30 cellular contexts compared by ENCODE assay signal in genomic region chr10:69416695-69417094, GRCh38. TPM values are rescaled to one million over a fixed set of nuclear protein-coding genes. Genes with fewer than 3 reads are reported as not detected.
DNase-seq lines count a peak whose midpoint lies in the region; ATAC-seq, FAIRE-seq and TF ChIP-seq lines count a peak whose summit lies in the region.
"Had no signal": no experiment of that assay in that cellular context is flagged by ENCODE, and none has a peak within 500 bp of the region (broad histone marks: within the 10 kb centered on the region; RNA-seq: fewer than 3 reads in every experiment).

TSS of gene TACR2 (minus strand) at chr10:69416918. CDS start at chr10:69416323, 595 bp downstream.

- no peak for ATAC-seq in CD4-positive, CD25-positive, alpha-beta regulatory T cell (ENCODE audit: low read depth in 2 of 2)
- ATAC-seq in body of pancreas (peak; percentile 27), GM21390 (IDR thresholded peaks at IDR 0.05; ENCODE audit: unreplicated experiment) (no peak)
- ATAC-seq: CD8-positive, alpha-beta T cell; GM12878; HCT116; left colon; PC-3; stimulated activated naive B cell treated with anti-CD40 and anti-IgM and Interleukin-4, amounts not matched to agents 10 μg/mL and 1 μg/mL and 100 μg/mL, for 72 hours had no signal

- no peaks in the 10 kb centered on the region for H3K9me3 ChIP-seq in CD4-positive, CD25-positive, alpha-beta regulatory T cell (ENCODE audit: control insufficient read depth in 2 of 2, low read length in 2 of 2)
- H3K9me3 ChIP-seq in body of pancreas: no peaks in the 10 kb centered on the region
- H3K9me3 ChIP-seq in mucosa of stomach (ENCODE audit: control insufficient read depth, low read length): no peaks in the 10 kb centered on the region
- no peaks in the 10 kb centered on the region for H3K9me3 ChIP-seq in spleen
- H3K9me3 ChIP-seq: neutrophil had no signal

- no peak within 1 kb of the TSS for H3K4me3 ChIP-seq in CD4-positive, CD25-positive, alpha-beta regulatory T cell (ENCODE audit: low read depth, low read length)
- H3K4me3 ChIP-seq in body of pancreas (no peak within 1 kb of the TSS), mucosa of stomach (ENCODE audit: low read length) (no peak within 1 kb of the TSS), spleen (no peak within 1 kb of the TSS)
- H3K4me3 ChIP-seq: cardiac muscle cell, GM12878 had no signal

- peak within 1 kb of the TSS; percentile 44 to 67 (median 49) for H3K27ac Mint-ChIP-seq in CD4-positive, CD25-positive, alpha-beta regulatory T cell
- no peak within 1 kb of the TSS for H3K27ac Mint-ChIP-seq in activated CD4-positive, alpha-beta memory T cell treated with anti-CD3 and anti-CD28 coated beads, Interleukin-2, amount 10 ng/mL, durations not matched to agents 7 days and 5 days
- H3K27ac Mint-ChIP-seq: activated naive CD8-positive, alpha-beta T cell treated with anti-CD3 and anti-CD28 coated beads, Interleukin-2, amount 10 ng/mL, durations not matched to agents 7 days and 5 days; B cell; CD8-positive, alpha-beta T cell; stimulated activated naive B cell treated with anti-CD40 and anti-IgM and Interleukin-4, amounts not matched to agents 10 μg/mL and 1 μg/mL and 100 μg/mL, for 72 hours; T-helper 1 cell treated with Interleukin-12 subunit alpha and Interleukin-12 subunit beta and Interleukin-4 antibody, amounts not matched to agents 30 μg/mL and 1 μg/mL, for 36 hours had no signal

- no peak for TF ChIP-seq POLR2A in body of pancreas (IDR thresholded peaks at IDR 0.05)
- TF ChIP-seq POLR2A in spleen (IDR thresholded peaks at IDR 0.05): no peak

- CTCF ChIA-PET in activated CD4-positive, alpha-beta memory T cell treated with anti-CD3 and anti-CD28 coated beads, Interleukin-2, amount 10 ng/mL, durations not matched to agents 7 days and 5 days (lab: Charles Lee): interaction anchor here (1.3 to 1.5 kb wide), 2 partner anchors 30 to 33 kb away, joined by 4 read pairs; no protein-coding TSS in a partner anchor

- peaks cover under 1% of the 10 kb centered on the region for H3K27me3 Mint-ChIP-seq in CD4-positive, CD25-positive, alpha-beta regulatory T cell
- peaks cover 1% of the 10 kb centered on the region for H3K27me3 Mint-ChIP-seq in activated CD4-positive, alpha-beta memory T cell treated with anti-CD3 and anti-CD28 coated beads, Interleukin-2, amount 10 ng/mL, durations not matched to agents 7 days and 5 days
- H3K27me3 Mint-ChIP-seq: activated naive CD8-positive, alpha-beta T cell treated with anti-CD3 and anti-CD28 coated beads, Interleukin-2, amount 10 ng/mL, durations not matched to agents 7 days and 5 days had no signal

- TF ChIP-seq CTCF in body of pancreas (IDR thresholded peaks at IDR 0.05) (no peak), spleen (IDR thresholded peaks at IDR 0.05 in 8 of 11, conservative IDR thresholded peaks at IDR 0.05 in 3 of 11) (no peak), D721Med (IDR thresholded peaks at IDR 0.05; ENCODE audit: insufficient read depth, missing control alignments) (no peak)

- H3K9me3 Mint-ChIP-seq in CD4-positive, CD25-positive, alpha-beta regulatory T cell: no peaks in the 10 kb centered on the region
- no peaks in the 10 kb centered on the region for H3K9me3 Mint-ChIP-seq in activated CD4-positive, alpha-beta memory T cell treated with anti-CD3 and anti-CD28 coated beads, Interleukin-2, amount 10 ng/mL, durations not matched to agents 7 days and 5 days
- H3K9me3 Mint-ChIP-seq: activated naive CD8-positive, alpha-beta T cell treated with anti-CD3 and anti-CD28 coated beads, Interleukin-2, amount 10 ng/mL, durations not matched to agents 7 days and 5 days; CD8-positive, alpha-beta T cell; stimulated activated naive B cell treated with anti-CD40 and anti-IgM and Interleukin-4, amounts not matched to agents 10 μg/mL and 1 μg/mL and 100 μg/mL, for 72 hours; T-helper 1 cell treated with Interleukin-12 subunit alpha and Interleukin-12 subunit beta and Interleukin-4 antibody, amounts not matched to agents 30 μg/mL and 1 μg/mL, for 36 hours had no signal

- no peaks in the 10 kb centered on the region for H3K36me3 Mint-ChIP-seq in CD4-positive, CD25-positive, alpha-beta regulatory T cell
- H3K36me3 Mint-ChIP-seq in activated CD4-positive, alpha-beta memory T cell treated with anti-CD3 and anti-CD28 coated beads, Interleukin-2, amount 10 ng/mL, durations not matched to agents 7 days and 5 days (ENCODE audit: low read depth): no peaks in the 10 kb centered on the region
- H3K36me3 Mint-ChIP-seq: activated naive CD8-positive, alpha-beta T cell treated with anti-CD3 and anti-CD28 coated beads, Interleukin-2, amount 10 ng/mL, durations not matched to agents 7 days and 5 days; CD8-positive, alpha-beta T cell; stimulated activated naive B cell treated with anti-CD40 and anti-IgM and Interleukin-4, amounts not matched to agents 10 μg/mL and 1 μg/mL and 100 μg/mL, for 72 hours had no signal

- no peak for FAIRE-seq in D721Med (lab: Jason Lieb, UNC)
- FAIRE-seq: colon, GM12878 had no signal

- peaks cover 0 to 10% (median 1%) of the 10 kb centered on the region in 4 donors for H3K4me1 Mint-ChIP-seq in CD4-positive, CD25-positive, alpha-beta regulatory T cell
- peaks cover 1% of the 10 kb centered on the region for H3K4me1 Mint-ChIP-seq in activated CD4-positive, alpha-beta memory T cell treated with anti-CD3 and anti-CD28 coated beads, Interleukin-2, amount 10 ng/mL, durations not matched to agents 7 days and 5 days

- POLR2A ChIA-PET in activated CD4-positive, alpha-beta memory T cell treated with anti-CD3 and anti-CD28 coated beads, Interleukin-2, amount 10 ng/mL, durations not matched to agents 7 days and 5 days (lab: Charles Lee): interaction anchor here (2.2 kb wide), 1 partner anchor 9 kb away, joined by 5 read pairs; no protein-coding TSS in a partner anchor

- no peak for DNase-seq in CD4-positive, CD25-positive, alpha-beta regulatory T cell
- DNase-seq in body of pancreas: no peak
- DNase-seq in spleen: peak; percentile 66
- no peak for DNase-seq in D721Med (ENCODE audit: insufficient read length, low spot score)
- no peak for DNase-seq in activated CD4-positive, alpha-beta memory T cell treated with anti-CD3 and anti-CD28 coated beads, Interleukin-2, amount 10 ng/mL, durations not matched to agents 7 days and 5 days
- DNase-seq in SW480 (ENCODE audit: low spot score): no peak
- DNase-seq: ACHN; activated gamma-delta T cell treated with Interleukin-2 at 50 U/mL for 16 hours; activated naive CD8-positive, alpha-beta T cell treated with anti-CD3 and anti-CD28 coated beads, Interleukin-2, amount 10 ng/mL, durations not matched to agents 7 days and 5 days; activated T-cell treated with anti-CD3 and anti-CD28 coated beads, Interleukin-2, amount 50 U/mL, for 48 hours; CD8-positive, alpha-beta T cell; DMS153; effector CD4-positive, alpha-beta T cell; mammary epithelial cell; NCI-H1048; NCI-H187 treated with DMSO at 0.1 percent for 48 hours; NCI-H524 treated with DMSO at 0.1 percent for 48 hours; PC-3; stimulated activated CD4-positive, alpha-beta T cell treated with anti-CD3 and anti-CD28 coated beads, Interleukin-15, amount 100 ng/mL, for 24 hours; stimulated activated naive B cell treated with anti-CD40 and anti-IgM and Interleukin-4, amounts not matched to agents 10 μg/mL and 1 μg/mL and 100 μg/mL, for 72 hours had no signal

- H3K4me3 Mint-ChIP-seq in CD4-positive, CD25-positive, alpha-beta regulatory T cell: no peak within 1 kb of the TSS
- no peak within 1 kb of the TSS for H3K4me3 Mint-ChIP-seq in activated CD4-positive, alpha-beta memory T cell treated with anti-CD3 and anti-CD28 coated beads, Interleukin-2, amount 10 ng/mL, durations not matched to agents 7 days and 5 days
- H3K4me3 Mint-ChIP-seq: activated naive CD8-positive, alpha-beta T cell treated with anti-CD3 and anti-CD28 coated beads, Interleukin-2, amount 10 ng/mL, durations not matched to agents 7 days and 5 days; B cell; CD8-positive, alpha-beta T cell; stimulated activated naive B cell treated with anti-CD40 and anti-IgM and Interleukin-4, amounts not matched to agents 10 μg/mL and 1 μg/mL and 100 μg/mL, for 72 hours; T-helper 1 cell treated with Interleukin-12 subunit alpha and Interleukin-12 subunit beta and Interleukin-4 antibody, amounts not matched to agents 30 μg/mL and 1 μg/mL, for 36 hours had no signal

- no peak within 1 kb of the TSS for H3K27ac ChIP-seq in CD4-positive, CD25-positive, alpha-beta regulatory T cell (ENCODE audit: insufficient read depth, low read length, poor library complexity, severe bottlenecking)
- H3K27ac ChIP-seq in body of pancreas (no peak within 1 kb of the TSS), spleen (no peak within 1 kb of the TSS)
- H3K27ac ChIP-seq: cardiac muscle cell, neutrophil had no signal

- H3K27me3 ChIP-seq in CD4-positive, CD25-positive, alpha-beta regulatory T cell (ENCODE audit: control insufficient read depth, insufficient read depth, low read length): no peaks in the 10 kb centered on the region
- H3K27me3 ChIP-seq in body of pancreas (no peaks in the 10 kb centered on the region), mucosa of stomach (ENCODE audit: control insufficient read depth, insufficient read depth, low read length) (no peaks in the 10 kb centered on the region), spleen (replicated peaks in 1 of 7) (no peaks in the 10 kb centered on the region)
- H3K27me3 ChIP-seq: cardiac muscle cell had no signal

- H3K4me1 ChIP-seq in CD4-positive, CD25-positive, alpha-beta regulatory T cell (ENCODE audit: control insufficient read depth, insufficient read depth, low read length, poor library complexity, severe bottlenecking): no peaks in the 10 kb centered on the region
- H3K4me1 ChIP-seq in body of pancreas: no peaks in the 10 kb centered on the region
- peaks cover 30% of the 10 kb centered on the region for H3K4me1 ChIP-seq in mucosa of stomach (ENCODE audit: control insufficient read depth, insufficient read depth, low read length)
- peaks cover 0 to 7% (median 6%) of the 10 kb centered on the region in 6 donors for H3K4me1 ChIP-seq in spleen

- WGBS in body of pancreas, 2 donors: 58 to 62% methylated on average over 5 to 8 of the region's 10 CpGs
- 76 to 87% (median 84%) methylated on average over 6 to 10 of the region's 10 CpGs for WGBS in spleen, 5 donors

- H3K36me3 ChIP-seq in CD4-positive, CD25-positive, alpha-beta regulatory T cell (ENCODE audit: control insufficient read depth, insufficient read depth, low read length): no peaks in the 10 kb centered on the region
- no peaks in the 10 kb centered on the region for H3K36me3 ChIP-seq in body of pancreas (replicated peaks in 1 of 2; ENCODE audit: insufficient read depth in 1 of 2, low read depth in 2 of 2)
- H3K36me3 ChIP-seq in mucosa of stomach (ENCODE audit: control insufficient read depth, insufficient read depth, low read length): no peaks in the 10 kb centered on the region
- H3K36me3 ChIP-seq in spleen: no peaks in the 10 kb centered on the region
- H3K36me3 ChIP-seq: cardiac muscle cell, neutrophil had no signal

- intact Hi-C loops in body of pancreas (cut with DNase I) (no loop called here), spleen (cut with DNase I; ENCODE audit: low total_unique reads) (no loop called here)

- peak within 1 kb of the TSS; percentile 1 for H3K9ac ChIP-seq in mucosa of stomach (ENCODE audit: low read length)

RNA-seq across cellular contexts. Expression of gene TACR2, which starts in this region (rescaled TPM):
- total RNA-seq in CD4-positive, CD25-positive, alpha-beta regulatory T cell: not detected
- polyA plus RNA-seq in CD4-positive, CD25-positive, alpha-beta regulatory T cell: under 1 TPM in 2 of 4 donors, not detected in 2; 0.13 to 0.14 TPM
- total RNA-seq in body of pancreas (under 1 TPM in 1 of 2 donors, not detected in 1; 0.66 TPM), spleen (under 1 TPM in 3 of 7 donors, not detected in 4; 0.25 to 0.52 (median 0.34) TPM)
- under 1 TPM; 0.15 to 0.36 (median 0.26) TPM for polyA plus RNA-seq in spleen
- not detected for total RNA-seq in activated CD4-positive, alpha-beta memory T cell treated with anti-CD3 and anti-CD28 coated beads, Interleukin-2, amount 10 ng/mL, durations not matched to agents 7 days and 5 days
- total RNA-seq: activated naive CD8-positive, alpha-beta T cell treated with anti-CD3 and anti-CD28 coated beads, Interleukin-2, amount 10 ng/mL, durations not matched to agents 7 days and 5 days; B cell; cardiac muscle cell; CD8-positive, alpha-beta T cell; GM12878; mammary epithelial cell had no signal

Comparison
In these comparisons a context has a peak if more than half of its experiments do, and no peak if none do; other contexts are left out.
1. Peak in ATAC-seq in body of pancreas; RNA of the gene not detected or under 1 TPM.
2. Peak in DNase-seq in spleen; RNA of the gene not detected or under 1 TPM.